ENCODE assay signal across 8 cellular contexts in genomic region chr12:130839770-130840355, GRCh38. TPM values are rescaled to one million over a fixed set of nuclear protein-coding genes. Genes with fewer than 3 reads are reported as not detected.
A peak's percentile ranks its signal among the peaks of the same experiment; 100 is the strongest.
DNase-seq lines count a peak whose midpoint lies in the region; ATAC-seq and TF ChIP-seq lines count a peak whose summit lies in the region.

No MANE protein-coding gene starts in this region.

- peak overlapping the region; percentile 87 for H3K4me3 Mint-ChIP-seq in HFFc6

- H3K27me3 Mint-ChIP-seq in HFFc6 (ENCODE audit: insufficient read depth) = no peaks in the 10 kb centered on the region; the same call in none of the 2 replicates

- no peak overlapping the region for H3K9ac ChIP-seq in muscle layer of colon (ENCODE audit: low read length)

- CTCF ChIA-PET in A673 (lab: Charles Lee) = no interaction called here

- H3K4me1 ChIP-seq in A673 (ENCODE audit: insufficient read depth, low read length, poor library complexity, severe bottlenecking) (peaks cover 18% of the 10 kb centered on the region), muscle layer of colon (ENCODE audit: insufficient read depth, low read length) (peaks cover 13% of the 10 kb centered on the region), mucosa of descending colon (ENCODE audit: low read depth) (no peaks in the 10 kb centered on the region)

- H3K36me3 ChIP-seq in A673 (ENCODE audit: insufficient read depth, low read length, poor library complexity, severe bottlenecking) (no peaks in the 10 kb centered on the region), muscle layer of colon (ENCODE audit: insufficient read depth, low read length) (no peaks in the 10 kb centered on the region), mucosa of descending colon (ENCODE audit: low read depth) (no peaks in the 10 kb centered on the region)

- no peaks in the 10 kb centered on the region for H3K9me3 ChIP-seq in A673 (ENCODE audit: low read depth, low read length, poor library complexity, severe bottlenecking)
- H3K9me3 ChIP-seq in muscle layer of colon (ENCODE audit: low read length) = no peaks in the 10 kb centered on the region
- no peaks in the 10 kb centered on the region for H3K9me3 ChIP-seq in mucosa of descending colon

- peaks cover 34% of the 10 kb centered on the region for H3K4me1 Mint-ChIP-seq in HFFc6 (ENCODE audit: low read depth)

- H3K9me3 Mint-ChIP-seq in HFFc6 = no peaks in the 10 kb centered on the region

- no TSS peak for BruUV-seq in A673 (replicated peaks; lab: Mats Ljungman, UMichigan)

- DNase-seq in A673 (ENCODE audit: low spot score) = no peak
- no peak for DNase-seq in HFFc6
- DNase-seq in astrocyte of the spinal cord (ENCODE audit: low read depth, low spot score) = no peak
- DNase-seq in mucosa of descending colon = no peak
- DNase-seq in GM13976 (ENCODE audit: low spot score) = no peak
- no peak for DNase-seq in COLO668 (lab: John Stamatoyannopoulos, UW; ENCODE audit: unreplicated experiment)
- no peak for DNase-seq in NCI-H2196 (lab: John Stamatoyannopoulos, UW; ENCODE audit: unreplicated experiment)

- H3K27ac Mint-ChIP-seq in HFFc6 = peak overlapping the region; percentile 80

- TF ChIP-seq CTCF in A673 (conservative IDR thresholded peaks at IDR 0.05; ENCODE audit: low read depth, low read length) (no peak), HFFc6 (IDR thresholded peaks at IDR 0.05) (peak; percentile 28; the same call in 1 of the 2 replicates), astrocyte of the spinal cord (IDR thresholded peaks at IDR 0.05; ENCODE audit: low read depth, low read length) (no peak), mucosa of descending colon (IDR thresholded peaks at IDR 0.05) (no peak), GM13976 (IDR thresholded peaks at IDR 0.05; ENCODE audit: borderline replicate concordance, control extremely low read depth, extremely low read depth, insufficient read depth, missing control alignments) (no peak)

- H3K27me3 ChIP-seq in A673 (replicated peaks; ENCODE audit: insufficient read depth, low read depth, low read length, poor library complexity) = no peaks in the 10 kb centered on the region
- H3K27me3 ChIP-seq in muscle layer of colon (ENCODE audit: control insufficient read depth in 1 of 2, insufficient read depth in 2 of 2, low read length in 2 of 2) = no peaks in the 10 kb centered on the region

- POLR2A ChIA-PET in A673 (lab: Charles Lee; ENCODE audit: low non-redundant PET) = no interaction called here

- H3K27ac ChIP-seq in A673 (ENCODE audit: low read depth, low read length, poor library complexity, severe bottlenecking) (no peak overlapping the region), muscle layer of colon (ENCODE audit: low read depth, low read length) (no peak overlapping the region)

- in situ Hi-C loops in astrocyte of the spinal cord (cut with HindIII; ENCODE audit: low sequenced_read_pairs) = no loop called here
- in situ Hi-C loops in GM13976 (cut with MboI; ENCODE audit: low sequenced_read_pairs, unreplicated experiment) = no loop called here

- intact Hi-C loops in A673 (cut with micrococcal nuclease; ENCODE audit: unreplicated experiment) = loop anchor here (5.0 kb wide), 1 partner anchor 32 kb away; the partner anchor contains the start of gene RAN
- intact Hi-C loops in mucosa of descending colon (cut with DNase I, micrococcal nuclease) = no loop called here

- H3K4me3 ChIP-seq in A673 (ENCODE audit: low read depth, low read length, poor library complexity, severe bottlenecking) (peak overlapping the region; percentile 79), astrocyte of the spinal cord (ENCODE audit: low read depth, low read length) (peak overlapping the region; percentile 40), muscle layer of colon (ENCODE audit: low read depth in 1 of 2, low read length in 2 of 2) (peak overlapping the region; percentile 34 to 84), mucosa of descending colon (no peak overlapping the region)

- ATAC-seq in mucosa of descending colon = no peak

- 0 out of 2 replicates have a peak, but pooled peaks cover 3% of the 10 kb centered on the region for H3K36me3 Mint-ChIP-seq in HFFc6 (ENCODE audit: low read depth)

RNA-seq across cellular contexts. Expression of gene STX2, which starts 0.8 kb away (rescaled TPM):
- total RNA-seq in A673 (2021) (37.8 and 38.1 TPM in 2 replicates), mucosa of descending colon (10 to 100 TPM in 1 of 3 donors, 1 to 10 TPM in 2; 1.6 to 34.2 (median 4.4) TPM)
- total RNA-seq in HFFc6 (2021; fragmentation: NEBNext Ultra II Directional; extraction: Animal tissue kit (Norgen Biotek cat#: 25700)) = 10 to 100 TPM; 31.4 to 39.4 (median 34.5) TPM

RNA-seq across cellular contexts. Expression of gene RAN, which starts 32.0 kb away (rescaled TPM):
- 1,775 and 1,894 TPM in 2 replicates for total RNA-seq in A673 (2021)
- total RNA-seq in HFFc6 (2021; fragmentation: NEBNext Ultra II Directional; extraction: Animal tissue kit (Norgen Biotek cat#: 25700)) = 1,000 to 10,000 TPM; 1,033 to 1,278 (median 1,071) TPM
- total RNA-seq in mucosa of descending colon = 100 to 1,000 TPM; 258 to 389 (median 306) TPM
